14 cellular contexts compared by ENCODE assay signal in the genomic region with DNA sequence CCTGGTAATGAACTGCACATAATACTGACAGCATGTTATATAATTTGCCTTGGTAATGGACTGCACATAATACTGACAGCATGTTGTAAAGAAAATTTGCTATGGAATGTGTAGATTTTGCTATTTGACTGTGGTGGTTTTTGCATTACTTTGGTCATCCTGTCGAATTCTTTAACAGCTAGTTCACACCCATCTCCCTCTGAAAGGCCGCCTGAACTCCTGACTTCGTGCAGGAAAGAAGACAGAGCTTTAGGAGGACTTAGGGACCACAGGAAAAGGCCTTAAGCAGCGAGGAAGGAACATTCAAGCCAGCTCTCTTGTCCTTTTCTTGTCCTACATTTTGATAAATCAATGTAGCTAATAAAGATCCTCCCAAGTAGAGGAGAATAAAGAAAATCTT. TPM values are rescaled to one million over a fixed set of nuclear protein-coding genes. Genes with fewer than 3 reads are reported as not detected.
"Had no signal": no experiment of that assay in that cellular context is flagged by ENCODE, and none has a peak within 500 bp of the region (broad histone marks: within the 10 kb centered on the region; RNA-seq: fewer than 3 reads in every experiment).

No MANE protein-coding gene starts in this region.

- DNase-seq: central memory CD4-positive, alpha-beta T cell; erythroblast; mammary epithelial cell; right cardiac atrium; stimulated activated CD4-positive, alpha-beta T cell treated with anti-CD3 and anti-CD28 coated beads, Interleukin-4, amount 100 ng/mL, for 1 hour; stimulated activated CD8-positive, alpha-beta memory T cell treated with anti-CD3 and anti-CD28 coated beads, Interleukin-4, amount 100 ng/mL, for 48 hours; stimulated activated naive CD8-positive, alpha-beta T cell treated with anti-CD3 and anti-CD28 coated beads, Interleukin-15, Interleukin-2, amounts not matched to agents 100 U/mL and 50 U/mL, for 24 hours; thyroid gland had no signal

- H3K9me3 ChIP-seq: suprapubic skin, thyroid gland had no signal

- H3K36me3 ChIP-seq: suprapubic skin, thyroid gland had no signal

- H3K4me1 Mint-ChIP-seq: stimulated activated effector memory CD8-positive, alpha-beta T cell treated with anti-CD3 and anti-CD28 coated beads, Interleukin-12 subunit alpha, Interleukin-12 subunit beta, amount 100 ng/mL, for 72 hours had no signal

- H3K4me3 Mint-ChIP-seq: natural killer cell treated with Interleukin-12 subunit alpha and Interleukin-12 subunit beta and Interleukin-15 and Interleukin-18, amount 100 ng/mL, for 72 hours; stimulated activated effector memory CD8-positive, alpha-beta T cell treated with anti-CD3 and anti-CD28 coated beads, Interleukin-12 subunit alpha, Interleukin-12 subunit beta, amount 100 ng/mL, for 72 hours; type B pancreatic cell had no signal

- H3K27me3 ChIP-seq: foreskin keratinocyte, suprapubic skin, thyroid gland had no signal

- H3K27ac Mint-ChIP-seq: natural killer cell treated with Interleukin-12 subunit alpha and Interleukin-12 subunit beta and Interleukin-15 and Interleukin-18, amount 100 ng/mL, for 72 hours; stimulated activated effector memory CD8-positive, alpha-beta T cell treated with anti-CD3 and anti-CD28 coated beads, Interleukin-12 subunit alpha, Interleukin-12 subunit beta, amount 100 ng/mL, for 72 hours; type B pancreatic cell had no signal

- H3K27ac ChIP-seq: foreskin keratinocyte, suprapubic skin, thyroid gland had no signal

- H3K27me3 Mint-ChIP-seq: type B pancreatic cell had no signal

- H3K4me3 ChIP-seq: suprapubic skin, thyroid gland had no signal

- H3K36me3 Mint-ChIP-seq: natural killer cell treated with Interleukin-12 subunit alpha and Interleukin-12 subunit beta and Interleukin-15 and Interleukin-18, amount 100 ng/mL, for 72 hours; stimulated activated effector memory CD8-positive, alpha-beta T cell treated with anti-CD3 and anti-CD28 coated beads, Interleukin-12 subunit alpha, Interleukin-12 subunit beta, amount 100 ng/mL, for 72 hours had no signal

- H3K9me3 Mint-ChIP-seq: stimulated activated effector memory CD8-positive, alpha-beta T cell treated with anti-CD3 and anti-CD28 coated beads, Interleukin-12 subunit alpha, Interleukin-12 subunit beta, amount 100 ng/mL, for 72 hours had no signal

- H3K4me1 ChIP-seq: suprapubic skin, thyroid gland had no signal

- ATAC-seq: foreskin keratinocyte; left lobe of liver; natural killer cell treated with Interleukin-12 subunit alpha and Interleukin-12 subunit beta and Interleukin-15 and Interleukin-18, amount 100 ng/mL, for 72 hours; right cardiac atrium; stimulated activated effector memory CD8-positive, alpha-beta T cell treated with anti-CD3 and anti-CD28 coated beads, Interleukin-12 subunit alpha, Interleukin-12 subunit beta, amount 100 ng/mL, for 72 hours; stimulated activated naive CD8-positive, alpha-beta T cell treated with anti-CD3 and anti-CD28 coated beads, Interleukin-15, Interleukin-2, amounts not matched to agents 100 U/mL and 50 U/mL, for 24 hours had no signal

RNA-seq across cellular contexts. Expression of a gene that starts 45.1 kb away (rescaled TPM):
- polyA plus RNA-seq: foreskin keratinocyte had no signal
